Comparison of ENCODE assay signal across 8 cellular contexts in the genomic region with DNA sequence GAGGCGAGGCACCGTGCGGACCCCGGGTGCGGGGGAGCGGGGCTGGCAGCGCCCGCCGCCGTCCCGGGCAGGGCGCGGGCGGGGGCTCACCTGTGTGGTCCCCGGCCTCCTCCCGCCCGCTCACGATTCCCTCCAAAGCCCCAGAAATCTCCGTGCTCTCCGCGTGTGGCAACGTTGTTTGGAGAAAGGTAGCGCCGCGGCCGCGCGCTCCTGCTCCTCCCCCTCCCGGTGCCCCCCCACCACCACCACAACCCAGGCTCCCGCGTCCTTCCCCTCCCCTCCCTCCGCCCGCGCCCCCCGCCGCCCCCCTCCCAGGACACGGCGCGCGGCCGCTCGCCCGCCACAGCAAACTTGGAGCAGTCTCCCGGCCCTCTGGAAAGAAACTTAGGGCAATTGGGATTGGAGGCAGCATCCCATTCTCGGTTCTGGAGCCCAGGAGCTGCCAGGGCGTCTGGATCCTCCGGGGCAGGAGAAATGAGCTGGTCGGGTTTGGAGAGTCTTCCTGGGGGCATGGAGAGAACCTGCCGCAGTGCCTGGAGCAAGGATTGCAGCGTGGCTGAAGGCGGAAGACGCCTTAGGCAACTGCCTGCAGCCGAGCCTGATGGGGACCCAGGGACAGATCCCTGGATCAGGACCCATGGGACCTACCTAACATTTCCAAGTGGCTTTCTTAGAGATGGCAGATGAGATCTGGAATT. TPM values are rescaled to one million over a fixed set of nuclear protein-coding genes. Genes with fewer than 3 reads are reported as not detected.
A peak's percentile ranks its signal among the peaks of the same experiment; 100 is the strongest.
DNase-seq lines count a peak whose midpoint lies in the region; TF ChIP-seq lines count a peak whose summit lies in the region.

No MANE protein-coding gene starts in this region.

- peaks cover 21% of the 10 kb centered on the region for H3K4me1 ChIP-seq in mammary epithelial cell (ENCODE audit: insufficient read depth, low read length)
- H3K4me1 ChIP-seq in skeletal muscle satellite cell (ENCODE audit: control insufficient read depth, insufficient read depth, low read length), result peaks cover 41% of the 10 kb centered on the region

- H3K4me3 ChIP-seq in mammary epithelial cell (replicated peaks in 1 of 3; ENCODE audit: insufficient read depth in 1 of 3, low read depth in 2 of 3, low read length in 3 of 3), result peak overlapping the region; percentile 73 to 92 (median 87)
- H3K4me3 ChIP-seq in skeletal muscle satellite cell (ENCODE audit: low read length), result peak overlapping the region; percentile 85

- H3K9me3 ChIP-seq in mammary epithelial cell (replicated peaks; ENCODE audit: insufficient read depth, low read length), result no peaks in the 10 kb centered on the region
- no peaks in the 10 kb centered on the region for H3K9me3 ChIP-seq in skeletal muscle satellite cell (replicated peaks; ENCODE audit: low read length)

- no peak overlapping the region for H2AFZ ChIP-seq in mammary epithelial cell (ENCODE audit: low read depth, low read length)

- H3K9ac ChIP-seq in mammary epithelial cell (ENCODE audit: insufficient read depth, low read length) (peak overlapping the region; percentile 93), skeletal muscle satellite cell (ENCODE audit: low read depth, low read length) (peak overlapping the region; percentile 90)

- peak overlapping the region; percentile 90 for H3K4me2 ChIP-seq in mammary epithelial cell (ENCODE audit: insufficient read depth, low read depth, low read length)
- H3K4me2 ChIP-seq in skeletal muscle satellite cell (ENCODE audit: low read length), result peak overlapping the region; percentile 89

- no TSS peak for BruUV-seq in mammary epithelial cell (replicated peaks; lab: Mats Ljungman, UMichigan)

- H3K79me2 ChIP-seq in mammary epithelial cell (ENCODE audit: insufficient read depth, low read length), result peaks cover 56% of the 10 kb centered on the region

- H3K27ac ChIP-seq in mammary epithelial cell (ENCODE audit: insufficient read depth, low read depth, low read length), result peak overlapping the region; percentile 96

- no peaks in the 10 kb centered on the region for H4K20me1 ChIP-seq in mammary epithelial cell (ENCODE audit: insufficient read depth, low read length)

- no peak for TF ChIP-seq CTCF in mammary epithelial cell (conservative IDR thresholded peaks at IDR 0.05 in 1 of 2, IDR thresholded peaks at IDR 0.05 in 1 of 2; ENCODE audit: extremely low read depth in 1 of 2, insufficient read depth in 1 of 2, low read depth in 1 of 2, low read length in 2 of 2)

- H3K27me3 ChIP-seq in mammary epithelial cell (ENCODE audit: insufficient read depth, low read length) (no peaks in the 10 kb centered on the region), skeletal muscle satellite cell (ENCODE audit: control insufficient read depth, insufficient read depth, low read length) (no peaks in the 10 kb centered on the region)

- dilution Hi-C loops in mammary epithelial cell (cut with HindIII; ENCODE audit: low sequenced_read_pairs), result loop anchor here (5.0 to 10.0 kb wide), 2 partner anchors 100 to 348 kb away; no protein-coding TSS in a partner anchor

- in situ Hi-C loops in mammary epithelial cell (cut with MboI; ENCODE audit: low sequenced_read_pairs in 2 of 2), result loop anchor here in 1 of 2 donors (5.0 kb wide), 1 partner anchor 478 kb away; no protein-coding TSS in a partner anchor

- H3K36me3 ChIP-seq in mammary epithelial cell (ENCODE audit: insufficient read depth, low read length) (no peaks in the 10 kb centered on the region), skeletal muscle satellite cell (ENCODE audit: insufficient read depth, low read length) (no peaks in the 10 kb centered on the region)

- intact Hi-C loops in mammary epithelial cell (cut with micrococcal nuclease), result loop anchor here (5.0 kb wide), 1 partner anchor 903 kb away; no protein-coding TSS in a partner anchor

- CTCF ChIA-PET in mammary epithelial cell (lab: Charles Lee; ENCODE audit: low non-redundant PET), result interaction anchor here (0.8 kb wide), 1 partner anchor 485 kb away, joined by 9 read pairs; no protein-coding TSS in a partner anchor

- WGBS in mammary epithelial cell (ENCODE audit: low coverage, missing lambda C conversion rate), result 0% methylated on average over 5 of the region's 53 CpGs

- peak; percentile 84 for DNase-seq in ELF-1 (ENCODE audit: low read depth, low spot score)
- peak; percentile 68 for DNase-seq in M059J (ENCODE audit: low read depth)
- DNase-seq in SW480 (ENCODE audit: low spot score), result peak; percentile 68
- peak; percentile 50 for DNase-seq in mammary epithelial cell
- DNase-seq in iris pigment epithelial cell (ENCODE audit: low read depth), result peak; percentile 59
- DNase-seq in NCI-H1930 (lab: John Stamatoyannopoulos, UW), result no peak
- no peak for DNase-seq in dedifferentiated amniotic fluid mesenchymal stem cell (ENCODE audit: extremely low spot score)

RNA-seq across cellular contexts. Expression of a gene that starts 0.9 kb away (rescaled TPM):
- 5.7 and 11.4 TPM in 2 replicates for total RNA-seq in M059J (2014; rRNA removed; shearing (Covaris generic))
- total RNA-seq in mammary epithelial cell, result 10 to 100 TPM; 24.2 to 41.3 TPM
- polyA plus RNA-seq in mammary epithelial cell, result 11.6 TPM
- polyA minus RNA-seq in mammary epithelial cell, result 35.3 TPM
- 8.3 and 9.4 TPM in 2 replicates for total RNA-seq in skeletal muscle satellite cell (2012; rRNA removed)

Comparison
In these comparisons a context has a peak if more than half of its experiments do, and no peak if none do; other contexts are left out.
1. DNase-seq: peak in ELF-1 (single experiment), M059J (single experiment), SW480 (single experiment), mammary epithelial cell (single experiment) and iris pigment epithelial cell (single experiment); none in NCI-H1930 (0 of 2) and dedifferentiated amniotic fluid mesenchymal stem cell (single experiment).